In genomic region chr4:2082118-2082517, GRCh38 we compare ENCODE assay signal across 19 cellular contexts. TPM values are rescaled to one million over a fixed set of nuclear protein-coding genes. Genes with fewer than 3 reads are reported as not detected.
DNase-seq lines count a peak whose midpoint lies in the region; ATAC-seq, FAIRE-seq and TF ChIP-seq lines count a peak whose summit lies in the region.
"Had no signal": no experiment of that assay in that cellular context is flagged by ENCODE, and none has a peak within 500 bp of the region (broad histone marks: within the 10 kb centered on the region; RNA-seq: fewer than 3 reads in every experiment).

No MANE protein-coding gene starts in this region.

- in situ Hi-C loops in HepG2 (cut with HindIII; ENCODE audit: extremely low pct_ligation_motif_present, low pct_unique_long_range_greater_than_20kb), result no loop called here

- TF ChIP-seq EP300 in HepG2 (IDR thresholded peaks at IDR 0.05; ENCODE audit: low read depth in 2 of 2, low read length in 2 of 2) (no peak), HepG2 (CRISPR knock-in tag; IDR thresholded peaks at IDR 0.05; ENCODE audit: borderline replicate concordance) (no peak)

- no TSS peak for BruUV-seq in HepG2 (replicated peaks; lab: Mats Ljungman, UMichigan)

- H3K27me3 ChIP-seq in RWPE2 (ENCODE audit: insufficient read depth, poor library complexity, severe bottlenecking) (no peaks in the 10 kb centered on the region), HepG2 (ENCODE audit: control insufficient read depth in 1 of 2, insufficient read depth in 2 of 2, low read length in 2 of 2) (peaks cover 5 to 30% of the 10 kb centered on the region in 2 experiments), spleen (replicated peaks in 1 of 7) (no peaks in the 10 kb centered on the region), psoas muscle (ENCODE audit: insufficient read depth in 3 of 3, low read length in 2 of 3) (no peaks in the 10 kb centered on the region)

- TF ChIP-seq CTCF in RWPE2 (IDR thresholded peaks at IDR 0.05; ENCODE audit: poor library complexity, severe bottlenecking), result no peak
- TF ChIP-seq CTCF in HepG2 (CRISPR knock-in tag; IDR thresholded peaks at IDR 0.05), result no peak
- no peak for TF ChIP-seq CTCF in spleen (IDR thresholded peaks at IDR 0.05 in 8 of 11, conservative IDR thresholded peaks at IDR 0.05 in 3 of 11)
- no peak for TF ChIP-seq CTCF in psoas muscle (IDR thresholded peaks at IDR 0.05)

- POLR2A ChIA-PET in HepG2 (lab: Yijun Ruan, JAX), result no interaction called here

- FAIRE-seq in HepG2 (lab: Jason Lieb, UNC), result no peak

- H3K4me1 ChIP-seq in RWPE2 (ENCODE audit: insufficient read depth, poor library complexity, severe bottlenecking) (no peaks in the 10 kb centered on the region), HepG2 (ENCODE audit: insufficient read depth, low read length) (peaks cover 36% of the 10 kb centered on the region), spleen (no peaks in the 10 kb centered on the region), psoas muscle (no peaks in the 10 kb centered on the region)

- H3K4me3 ChIP-seq in RWPE2 (ENCODE audit: severe bottlenecking) (no peak overlapping the region), HepG2 (replicated peaks in 1 of 3; ENCODE audit: insufficient read depth in 1 of 3, low read depth in 2 of 3, low read length in 3 of 3) (no peak overlapping the region), spleen (no peak overlapping the region), psoas muscle (no peak overlapping the region)
- H3K4me3 ChIP-seq: BLaER1 treated with 17β-estradiol and CSF1 and Interleukin-3, amounts not matched to agents 10 nM and 100 nM had no signal

- CTCF ChIA-PET in activated CD8-positive, alpha-beta memory T cell treated with anti-CD3 and anti-CD28 coated beads, Interleukin-2, amount 10 ng/mL, durations not matched to agents 7 days and 5 days (lab: Charles Lee), result interaction anchor here (0.7 kb wide), 1 partner anchor 253 kb away, joined by 3 read pairs; no protein-coding TSS in a partner anchor
- CTCF ChIA-PET in HepG2 (lab: Yijun Ruan, JAX; ENCODE audit: low intra/inter-chr PET ratio, low total read pairs), result no interaction called here

- H3K4me3 Mint-ChIP-seq in activated CD8-positive, alpha-beta memory T cell treated with anti-CD3 and anti-CD28 coated beads, Interleukin-2, amount 10 ng/mL, durations not matched to agents 7 days and 5 days, result no peak overlapping the region

- TF ChIP-seq RAD21 in HepG2 (CRISPR knock-in tag; IDR thresholded peaks at IDR 0.05), result no peak

- H3K9me3 Mint-ChIP-seq in activated CD8-positive, alpha-beta memory T cell treated with anti-CD3 and anti-CD28 coated beads, Interleukin-2, amount 10 ng/mL, durations not matched to agents 7 days and 5 days (ENCODE audit: low read depth), result no peaks in the 10 kb centered on the region

- H3K36me3 ChIP-seq in RWPE2 (ENCODE audit: low read depth), result no peaks in the 10 kb centered on the region
- no peaks in the 10 kb centered on the region for H3K36me3 ChIP-seq in HepG2 (replicated peaks in 1 of 2; ENCODE audit: control insufficient read depth in 1 of 2, insufficient read depth in 2 of 2, low read length in 2 of 2)
- no peaks in the 10 kb centered on the region for H3K36me3 ChIP-seq in spleen
- no peaks in the 10 kb centered on the region for H3K36me3 ChIP-seq in psoas muscle (ENCODE audit: insufficient read depth in 1 of 2, low read depth in 1 of 2)
- H3K36me3 ChIP-seq: BLaER1 treated with 17β-estradiol and CSF1 and Interleukin-3, amounts not matched to agents 10 nM and 100 nM had no signal

- H3K27me3 Mint-ChIP-seq in activated CD8-positive, alpha-beta memory T cell treated with anti-CD3 and anti-CD28 coated beads, Interleukin-2, amount 10 ng/mL, durations not matched to agents 7 days and 5 days, result no peaks in the 10 kb centered on the region

- no peaks in the 10 kb centered on the region for H3K36me3 Mint-ChIP-seq in activated CD8-positive, alpha-beta memory T cell treated with anti-CD3 and anti-CD28 coated beads, Interleukin-2, amount 10 ng/mL, durations not matched to agents 7 days and 5 days

- no peak overlapping the region for H2AFZ ChIP-seq in HepG2 (ENCODE audit: low read length)

- ATAC-seq in activated CD8-positive, alpha-beta memory T cell treated with anti-CD3 and anti-CD28 coated beads, Interleukin-2, amount 10 ng/mL, durations not matched to agents 7 days and 5 days, result no peak
- ATAC-seq in RWPE2 (ENCODE audit: low read depth) (no peak), HepG2 (peak; percentile 8; the same call in 1 of the 3 replicates), psoas muscle (no peak), GM18520 (IDR thresholded peaks at IDR 0.05; ENCODE audit: unreplicated experiment) (no peak), HG03571 (IDR thresholded peaks at IDR 0.05; ENCODE audit: unreplicated experiment) (no peak)
- ATAC-seq: HCT116 had no signal

- no peak overlapping the region for H3K27ac ChIP-seq in RWPE2 (ENCODE audit: poor library complexity, severe bottlenecking)
- H3K27ac ChIP-seq in HepG2 (ENCODE audit: extremely low read length, insufficient read depth, low read length), result no peak overlapping the region
- no peak overlapping the region for H3K27ac ChIP-seq in spleen
- H3K27ac ChIP-seq in psoas muscle, result no peak overlapping the region
- H3K27ac ChIP-seq: BLaER1 treated with 17β-estradiol and CSF1 and Interleukin-3, amounts not matched to agents 10 nM and 100 nM; RWPE1 had no signal

- H3K27ac Mint-ChIP-seq in activated CD8-positive, alpha-beta memory T cell treated with anti-CD3 and anti-CD28 coated beads, Interleukin-2, amount 10 ng/mL, durations not matched to agents 7 days and 5 days, result no peak overlapping the region

- no peaks in the 10 kb centered on the region for H3K4me1 Mint-ChIP-seq in activated CD8-positive, alpha-beta memory T cell treated with anti-CD3 and anti-CD28 coated beads, Interleukin-2, amount 10 ng/mL, durations not matched to agents 7 days and 5 days

- 10% methylated on average over 3 of the region's 3 CpGs for WGBS in HepG2 (ENCODE audit: low lambda C conversion rate)
- 84 to 91% (median 86%) methylated on average over 3 of the region's 3 CpGs for WGBS in spleen, 5 donors
- WGBS in psoas muscle, 3 donors, result 85 to 90% (median 89%) methylated on average over 3 of the region's 3 CpGs

- H3K79me2 ChIP-seq in HepG2 (ENCODE audit: insufficient read depth, low read length), result no peaks in the 10 kb centered on the region

- H3K9me3 ChIP-seq in RWPE2 (ENCODE audit: severe bottlenecking), result no peaks in the 10 kb centered on the region
- no peaks in the 10 kb centered on the region for H3K9me3 ChIP-seq in HepG2 (ENCODE audit: low read length)
- peaks cover 0 to 7% (median 1%) of the 10 kb centered on the region in 8 donors for H3K9me3 ChIP-seq in spleen
- no peaks in the 10 kb centered on the region for H3K9me3 ChIP-seq in psoas muscle

- TF ChIP-seq POLR2A in HepG2 (IDR thresholded peaks at IDR 0.05; ENCODE audit: insufficient read depth in 1 of 2, low read depth in 2 of 2, low read length in 2 of 2) (no peak), spleen (IDR thresholded peaks at IDR 0.05) (no peak)

- intact Hi-C loops in HepG2 (cut with micrococcal nuclease; ENCODE audit: unreplicated experiment), result no loop called here
- intact Hi-C loops in spleen (cut with DNase I; ENCODE audit: low total_unique reads), result no loop called here
- intact Hi-C loops in psoas muscle (cut with DNase I), result no loop called here

- peak; percentile 30 for DNase-seq in activated CD8-positive, alpha-beta memory T cell treated with anti-CD3 and anti-CD28 coated beads for 24 hours
- no peak for DNase-seq in activated CD8-positive, alpha-beta memory T cell treated with anti-CD3 and anti-CD28 coated beads, Interleukin-2, amount 10 ng/mL, durations not matched to agents 7 days and 5 days
- DNase-seq in RWPE2 (ENCODE audit: low spot score) (peak; percentile 31), HepG2 (ENCODE audit: low spot score) (no peak), spleen (peak; percentile 39), psoas muscle (no peak)
- DNase-seq: EL; IMR-90; NCI-H1436 treated with DMSO at 0.1 percent for 48 hours; NCI-H2107; NCI-H226; NCI-H69; NK-92 treated with Interleukin-12 subunit alpha and Interleukin-12 subunit beta, amount 100 ng/mL, for 24 hours; OCI-M1 had no signal

- H3K4me2 ChIP-seq in HepG2 (ENCODE audit: low read depth, low read length), result no peak overlapping the region

- no peak overlapping the region for H3K9ac ChIP-seq in HepG2 (ENCODE audit: insufficient read depth, low read depth, low read length)
- H3K9ac ChIP-seq: BLaER1 treated with 17β-estradiol and CSF1 and Interleukin-3, amounts not matched to agents 10 nM and 100 nM had no signal

- no peaks in the 10 kb centered on the region for H4K20me1 ChIP-seq in HepG2 (ENCODE audit: insufficient read depth, low read length)

TF ChIP-seq in HepG2, 621 proteins besides CTCF, POLR2A, EP300 and RAD21 (continues in another document):
- TF ChIP-seq KDM4B (CRISPR knock-in tag; IDR thresholded peaks at IDR 0.05), result no peak

RNA-seq across cellular contexts. Expression of gene NAT8L, which starts 23.0 kb away (rescaled TPM):
- under 1 TPM; 0.09 to 0.40 TPM for total RNA-seq in activated CD8-positive, alpha-beta memory T cell treated with anti-CD3 and anti-CD28 coated beads, Interleukin-2, amount 10 ng/mL, durations not matched to agents 7 days and 5 days
- total RNA-seq in HepG2 (2016; rRNA removed; fragmentation: Illumina TruSeq; extraction: Trizol) (1.6 and 3.3 TPM in 2 replicates), spleen (1 to 10 TPM in 4 of 7 donors, under 1 TPM in 3; 0.50 to 3.1 (median 1.3) TPM), psoas muscle (1 to 10 TPM; 3.4 to 7.2 (median 4.8) TPM)
- 0.40 and 0.53 TPM in 2 replicates for total RNA-seq in HepG2 (2016; cell fraction: cytosol; rRNA removed; fragmentation: Illumina TruSeq; extraction: Trizol; ENCODE audit: low read depth)
- total RNA-seq in HepG2 (2016; cell fraction: insoluble cytoplasmic fraction; rRNA removed; fragmentation: Illumina TruSeq; extraction: Trizol), result 1.7 and 3.2 TPM in 2 replicates
- 1.5 and 1.7 TPM in 2 replicates for total RNA-seq in HepG2 (2016; cell fraction: membrane; rRNA removed; fragmentation: Illumina TruSeq; extraction: Trizol)
- total RNA-seq in HepG2 (2016; cell fraction: nucleus; rRNA removed; fragmentation: Illumina TruSeq; extraction: Trizol), result 2.9 and 3.4 TPM in 2 replicates
- polyA plus RNA-seq in HepG2 (2011; rRNA removed) (2.2 and 3.4 TPM in 2 replicates), spleen (under 1 TPM; 0.13 to 0.80 (median 0.29) TPM), psoas muscle (1 to 10 TPM in 2 of 3 donors, under 1 TPM in 1; 0.72 to 1.7 (median 1.5) TPM)
- 4.1 and 4.4 TPM in 2 replicates for polyA plus RNA-seq in HepG2 (2011; cell fraction: cytosol; rRNA removed)
- 11.8 TPM in 2 replicates for polyA plus RNA-seq in HepG2 (2011; cell fraction: nucleus; rRNA removed)
- polyA plus RNA-seq in HepG2 (2012), result 1.1 and 3.9 TPM in 2 replicates
- polyA plus RNA-seq in HepG2 (2016; cell fraction: cytosol; fragmentation: Illumina TruSeq; extraction: Trizol; ENCODE audit: low read depth), result 0.63 and 0.64 TPM in 2 replicates
- polyA plus RNA-seq in HepG2 (2016; cell fraction: insoluble cytoplasmic fraction; fragmentation: Illumina TruSeq; extraction: Trizol; ENCODE audit: low read depth), result 3.1 and 3.9 TPM in 2 replicates
- 1.5 and 1.8 TPM in 2 replicates for polyA plus RNA-seq in HepG2 (2016; cell fraction: membrane; fragmentation: Illumina TruSeq; extraction: Trizol; ENCODE audit: low read depth)
- 8.3 and 8.8 TPM in 2 replicates for polyA plus RNA-seq in HepG2 (2016; cell fraction: nucleus; fragmentation: Illumina TruSeq; extraction: Trizol; ENCODE audit: insufficient read depth, low read depth)
- 10.6 and 14.5 TPM in 2 replicates for polyA minus RNA-seq in HepG2 (2011; rRNA and poly(A)+ RNA removed; ENCODE audit: low replicate concordance)
- polyA minus RNA-seq in HepG2 (2011; cell fraction: cytosol; rRNA and poly(A)+ RNA removed), result 3.8 and 4.2 TPM in 2 replicates
- 2.4 and 2.9 TPM in 2 replicates for polyA minus RNA-seq in HepG2 (2011; cell fraction: nucleus; rRNA and poly(A)+ RNA removed)
- total RNA-seq: IMR-90 had no signal

Comparison
In these comparisons a context has a peak if more than half of its experiments do, and no peak if none do; other contexts are left out.
1. DNase-seq: peak in activated CD8-positive, alpha-beta memory T cell treated with anti-CD3 and anti-CD28 coated beads for 24 hours (single experiment), RWPE2 (single experiment) and spleen (single experiment); none in activated CD8-positive, alpha-beta memory T cell treated with anti-CD3 and anti-CD28 coated beads, Interleukin-2, amount 10 ng/mL, durations not matched to agents 7 days and 5 days (single experiment), HepG2 (single experiment) and psoas muscle (0 of 2).